ENCODE assay signal across 1 cellular context in the genomic region with DNA sequence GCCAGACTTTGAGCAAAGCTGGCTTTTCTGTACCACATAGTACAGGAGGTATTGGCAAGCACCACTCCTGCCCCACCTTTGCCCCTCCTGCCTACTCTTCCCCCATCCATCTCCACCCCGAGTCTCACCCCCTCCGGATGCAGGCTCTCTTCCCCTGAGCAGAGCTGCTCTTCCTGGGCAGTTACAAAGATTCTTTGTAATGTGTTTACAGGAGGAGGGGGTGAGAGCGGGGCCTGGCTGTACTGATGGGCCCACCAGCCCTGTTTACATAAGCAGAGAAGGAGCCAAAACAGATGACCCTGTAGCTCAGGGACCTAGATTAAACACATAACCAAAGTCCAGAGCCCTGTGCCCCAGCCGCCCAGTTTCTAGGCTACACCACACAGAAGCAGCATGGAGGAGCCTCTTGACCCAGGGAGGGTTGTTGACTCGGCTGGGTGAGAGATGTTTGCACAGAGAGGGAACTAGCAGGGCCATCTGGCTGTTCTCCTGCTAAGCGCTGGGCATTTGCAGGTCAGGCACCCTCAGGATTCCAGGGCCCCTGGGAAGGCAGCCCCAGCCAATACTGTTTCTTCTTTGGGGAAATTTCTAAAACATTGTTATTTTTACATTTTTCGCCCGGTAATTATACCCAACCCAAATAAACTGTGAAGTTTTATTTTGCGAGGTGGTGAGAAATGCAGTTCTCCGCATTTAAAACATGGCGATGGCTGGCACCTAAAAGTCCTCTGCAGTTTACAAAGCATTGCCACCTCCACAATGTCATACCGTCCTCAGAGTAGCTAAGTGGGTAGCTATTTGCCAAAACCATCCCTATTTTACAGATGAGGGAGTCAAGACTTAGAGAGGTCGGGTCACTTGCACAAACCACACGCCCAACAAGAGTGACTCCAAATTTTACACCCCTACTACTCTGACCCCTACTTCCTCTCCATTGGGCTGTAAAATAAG.
A peak's percentile ranks its signal among the peaks of the same experiment; 100 is the strongest.
TF ChIP-seq lines count a peak whose summit lies in the region.

No MANE protein-coding gene starts in this region.

TF ChIP-seq in HepG2, 621 proteins besides CTCF, POLR2A, EP300 and RAD21 (continues in another document):
- 0 out of 2 replicates have a peak, but pooled peaks have one; percentile 33 for TF ChIP-seq ZNF205 (CRISPR knock-in tag; IDR thresholded peaks at IDR 0.05)
- TF ChIP-seq, protein P1, sequence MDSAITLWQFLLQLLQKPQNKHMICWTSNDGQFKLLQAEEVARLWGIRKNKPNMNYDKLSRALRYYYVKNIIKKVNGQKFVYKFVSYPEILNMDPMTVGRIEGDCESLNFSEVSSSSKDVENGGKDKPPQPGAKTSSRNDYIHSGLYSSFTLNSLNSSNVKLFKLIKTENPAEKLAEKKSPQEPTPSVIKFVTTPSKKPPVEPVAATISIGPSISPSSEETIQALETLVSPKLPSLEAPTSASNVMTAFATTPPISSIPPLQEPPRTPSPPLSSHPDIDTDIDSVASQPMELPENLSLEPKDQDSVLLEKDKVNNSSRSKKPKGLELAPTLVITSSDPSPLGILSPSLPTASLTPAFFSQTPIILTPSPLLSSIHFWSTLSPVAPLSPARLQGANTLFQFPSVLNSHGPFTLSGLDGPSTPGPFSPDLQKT (CRISPR knock-in tag; IDR thresholded peaks at IDR 0.05; ENCODE audit: borderline replicate concordance) = no peak
- 0 out of 2 replicates have a peak, but pooled peaks have one; percentile 41 for TF ChIP-seq ATF1 (CRISPR knock-in tag; IDR thresholded peaks at IDR 0.05)
- TF ChIP-seq, protein P2, sequence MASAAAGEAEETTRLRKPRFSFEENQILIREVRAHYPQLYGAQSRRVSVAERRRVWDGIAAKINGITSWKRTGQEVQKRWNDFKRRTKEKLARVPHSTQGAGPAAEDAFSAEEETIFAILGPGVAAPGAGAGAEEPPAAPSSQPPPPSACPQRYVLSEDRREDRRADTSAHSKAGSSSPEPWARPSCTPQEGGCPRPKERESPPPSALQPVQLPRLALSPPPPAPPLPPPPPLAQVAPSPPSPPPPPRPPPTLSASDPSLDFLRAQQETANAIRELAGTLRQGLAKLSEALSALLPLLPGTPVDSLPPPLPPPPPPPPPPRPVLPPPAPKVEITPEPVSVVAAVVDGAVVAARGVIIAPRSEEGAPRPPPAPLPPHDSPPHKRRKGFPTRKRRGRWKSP (CRISPR knock-in tag; IDR thresholded peaks at IDR 0.05) = peak; percentile 77; the same call in 1 of the 2 replicates
- TF ChIP-seq ZNF816 (CRISPR knock-in tag; IDR thresholded peaks at IDR 0.05; ENCODE audit: borderline replicate concordance) = peak; percentile 81; the same call in 1 of the 2 replicates
- no peak for TF ChIP-seq TGIF2 (CRISPR knock-in tag; IDR thresholded peaks at IDR 0.05)
- TF ChIP-seq, protein P3, sequence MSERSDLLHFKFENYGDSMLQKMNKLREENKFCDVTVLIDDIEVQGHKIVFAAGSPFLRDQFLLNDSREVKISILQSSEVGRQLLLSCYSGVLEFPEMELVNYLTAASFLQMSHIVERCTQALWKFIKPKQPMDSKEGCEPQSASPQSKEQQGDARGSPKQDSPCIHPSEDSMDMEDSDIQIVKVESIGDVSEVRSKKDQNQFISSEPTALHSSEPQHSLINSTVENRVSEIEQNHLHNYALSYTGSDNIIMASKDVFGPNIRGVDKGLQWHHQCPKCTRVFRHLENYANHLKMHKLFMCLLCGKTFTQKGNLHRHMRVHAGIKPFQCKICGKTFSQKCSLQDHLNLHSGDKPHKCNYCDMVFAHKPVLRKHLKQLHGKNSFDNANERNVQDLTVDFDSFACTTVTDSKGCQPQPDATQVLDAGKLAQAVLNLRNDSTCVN (CRISPR knock-in tag; IDR thresholded peaks at IDR 0.05; ENCODE audit: borderline replicate concordance) = peak; percentile 79; the same call in 1 of the 2 replicates
- no peak; the same call in 1 of the 2 replicates for TF ChIP-seq NFKB2 (CRISPR knock-in tag; IDR thresholded peaks at IDR 0.05; ENCODE audit: borderline replicate concordance)
- peak; percentile 91; the same call in 1 of the 2 replicates for TF ChIP-seq HMG20A (CRISPR knock-in tag; IDR thresholded peaks at IDR 0.05; ENCODE audit: borderline replicate concordance)
- TF ChIP-seq ZNF777 (CRISPR knock-in tag; IDR thresholded peaks at IDR 0.05) = no peak
- peak in 1 of 2 experiments; percentile 94; a peak in 2 of 4 replicates for TF ChIP-seq KLF16 (CRISPR knock-in tag; IDR thresholded peaks at IDR 0.05)
- TF ChIP-seq, protein P4, sequence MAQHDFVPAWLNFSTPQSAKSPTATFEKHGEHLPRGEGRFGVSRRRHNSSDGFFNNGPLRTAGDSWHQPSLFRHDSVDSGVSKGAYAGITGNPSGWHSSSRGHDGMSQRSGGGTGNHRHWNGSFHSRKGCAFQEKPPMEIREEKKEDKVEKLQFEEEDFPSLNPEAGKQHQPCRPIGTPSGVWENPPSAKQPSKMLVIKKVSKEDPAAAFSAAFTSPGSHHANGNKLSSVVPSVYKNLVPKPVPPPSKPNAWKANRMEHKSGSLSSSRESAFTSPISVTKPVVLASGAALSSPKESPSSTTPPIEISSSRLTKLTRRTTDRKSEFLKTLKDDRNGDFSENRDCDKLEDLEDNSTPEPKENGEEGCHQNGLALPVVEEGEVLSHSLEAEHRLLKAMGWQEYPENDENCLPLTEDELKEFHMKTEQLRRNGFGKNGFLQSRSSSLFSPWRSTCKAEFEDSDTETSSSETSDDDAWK (CRISPR knock-in tag; IDR thresholded peaks at IDR 0.05) = no peak
- TF ChIP-seq GTF3A (CRISPR knock-in tag; conservative IDR thresholded peaks at IDR 0.05) = 0 out of 2 replicates have a peak, but pooled peaks have one; percentile 96
- TF ChIP-seq, protein P5, sequence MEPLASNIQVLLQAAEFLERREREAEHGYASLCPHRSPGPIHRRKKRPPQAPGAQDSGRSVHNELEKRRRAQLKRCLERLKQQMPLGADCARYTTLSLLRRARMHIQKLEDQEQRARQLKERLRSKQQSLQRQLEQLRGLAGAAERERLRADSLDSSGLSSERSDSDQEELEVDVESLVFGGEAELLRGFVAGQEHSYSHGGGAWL (CRISPR knock-in tag; IDR thresholded peaks at IDR 0.05) = peak; percentile 29; the same call in 1 of the 2 replicates
- peak; percentile 72 for TF ChIP-seq U2AF1 (optimal IDR thresholded peaks at IDR 0.05; ENCODE audit: low read depth, low read length)
- TF ChIP-seq ZNF12 (CRISPR knock-in tag; IDR thresholded peaks at IDR 0.05) = 0 out of 2 replicates have a peak, but pooled peaks have one; percentile 5
- TF ChIP-seq, protein P6, sequence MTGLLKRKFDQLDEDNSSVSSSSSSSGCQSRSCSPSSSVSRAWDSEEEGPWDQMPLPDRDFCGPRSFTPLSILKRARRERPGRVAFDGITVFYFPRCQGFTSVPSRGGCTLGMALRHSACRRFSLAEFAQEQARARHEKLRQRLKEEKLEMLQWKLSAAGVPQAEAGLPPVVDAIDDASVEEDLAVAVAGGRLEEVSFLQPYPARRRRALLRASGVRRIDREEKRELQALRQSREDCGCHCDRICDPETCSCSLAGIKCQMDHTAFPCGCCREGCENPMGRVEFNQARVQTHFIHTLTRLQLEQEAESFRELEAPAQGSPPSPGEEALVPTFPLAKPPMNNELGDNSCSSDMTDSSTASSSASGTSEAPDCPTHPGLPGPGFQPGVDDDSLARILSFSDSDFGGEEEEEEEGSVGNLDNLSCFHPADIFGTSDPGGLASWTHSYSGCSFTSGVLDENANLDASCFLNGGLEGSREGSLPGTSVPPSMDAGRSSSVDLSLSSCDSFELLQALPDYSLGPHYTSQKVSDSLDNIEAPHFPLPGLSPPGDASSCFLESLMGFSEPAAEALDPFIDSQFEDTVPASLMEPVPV (CRISPR knock-in tag; IDR thresholded peaks at IDR 0.05) = peak; percentile 87
- TF ChIP-seq AGO1 (IDR thresholded peaks at IDR 0.05; ENCODE audit: low read depth, low read length, poor library complexity, severe bottlenecking) = no peak
- TF ChIP-seq HCFC1 (IDR thresholded peaks at IDR 0.05; ENCODE audit: low read depth, low read length) = no peak
- TF ChIP-seq ZNF143 (CRISPR knock-in tag; IDR thresholded peaks at IDR 0.05) = peak; percentile 46; the same call in 1 of the 2 replicates
- 0 out of 2 replicates have a peak, but pooled peaks have one; percentile 66 for TF ChIP-seq NPAS2 (CRISPR knock-in tag; IDR thresholded peaks at IDR 0.05; ENCODE audit: borderline replicate concordance)
- no peak for TF ChIP-seq NFE2L2 (IDR thresholded peaks at IDR 0.05; ENCODE audit: low read length)
- peak; percentile 56; the same call in 1 of the 2 replicates for TF ChIP-seq ZZZ3 (CRISPR knock-in tag; IDR thresholded peaks at IDR 0.05; ENCODE audit: borderline replicate concordance)
- TF ChIP-seq, protein P7, sequence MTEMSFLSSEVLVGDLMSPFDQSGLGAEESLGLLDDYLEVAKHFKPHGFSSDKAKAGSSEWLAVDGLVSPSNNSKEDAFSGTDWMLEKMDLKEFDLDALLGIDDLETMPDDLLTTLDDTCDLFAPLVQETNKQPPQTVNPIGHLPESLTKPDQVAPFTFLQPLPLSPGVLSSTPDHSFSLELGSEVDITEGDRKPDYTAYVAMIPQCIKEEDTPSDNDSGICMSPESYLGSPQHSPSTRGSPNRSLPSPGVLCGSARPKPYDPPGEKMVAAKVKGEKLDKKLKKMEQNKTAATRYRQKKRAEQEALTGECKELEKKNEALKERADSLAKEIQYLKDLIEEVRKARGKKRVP (CRISPR knock-in tag; IDR thresholded peaks at IDR 0.05) = peak in 1 of 2 experiments; percentile 76; a peak in 2 of 4 replicates
- TF ChIP-seq, protein P8, sequence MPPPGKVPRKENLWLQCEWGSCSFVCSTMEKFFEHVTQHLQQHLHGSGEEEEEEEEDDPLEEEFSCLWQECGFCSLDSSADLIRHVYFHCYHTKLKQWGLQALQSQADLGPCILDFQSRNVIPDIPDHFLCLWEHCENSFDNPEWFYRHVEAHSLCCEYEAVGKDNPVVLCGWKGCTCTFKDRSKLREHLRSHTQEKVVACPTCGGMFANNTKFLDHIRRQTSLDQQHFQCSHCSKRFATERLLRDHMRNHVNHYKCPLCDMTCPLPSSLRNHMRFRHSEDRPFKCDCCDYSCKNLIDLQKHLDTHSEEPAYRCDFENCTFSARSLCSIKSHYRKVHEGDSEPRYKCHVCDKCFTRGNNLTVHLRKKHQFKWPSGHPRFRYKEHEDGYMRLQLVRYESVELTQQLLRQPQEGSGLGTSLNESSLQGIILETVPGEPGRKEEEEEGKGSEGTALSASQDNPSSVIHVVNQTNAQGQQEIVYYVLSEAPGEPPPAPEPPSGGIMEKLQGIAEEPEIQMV (CRISPR knock-in tag; IDR thresholded peaks at IDR 0.05; ENCODE audit: low read depth) = peak; percentile 78
- peak; percentile 96; the same call in 1 of the 2 replicates for TF ChIP-seq NCOR1 (IDR thresholded peaks at IDR 0.05; ENCODE audit: borderline replicate concordance, low read length)
- TF ChIP-seq ZSCAN29 (CRISPR knock-in tag; conservative IDR thresholded peaks at IDR 0.05) = peak; percentile 98
- no peak for TF ChIP-seq CHCHD3 (CRISPR knock-in tag; IDR thresholded peaks at IDR 0.05)
- peak; percentile 26; the same call in 1 of the 2 replicates for TF ChIP-seq HOXD1 (CRISPR knock-in tag; IDR thresholded peaks at IDR 0.05)
- TF ChIP-seq, protein P9, sequence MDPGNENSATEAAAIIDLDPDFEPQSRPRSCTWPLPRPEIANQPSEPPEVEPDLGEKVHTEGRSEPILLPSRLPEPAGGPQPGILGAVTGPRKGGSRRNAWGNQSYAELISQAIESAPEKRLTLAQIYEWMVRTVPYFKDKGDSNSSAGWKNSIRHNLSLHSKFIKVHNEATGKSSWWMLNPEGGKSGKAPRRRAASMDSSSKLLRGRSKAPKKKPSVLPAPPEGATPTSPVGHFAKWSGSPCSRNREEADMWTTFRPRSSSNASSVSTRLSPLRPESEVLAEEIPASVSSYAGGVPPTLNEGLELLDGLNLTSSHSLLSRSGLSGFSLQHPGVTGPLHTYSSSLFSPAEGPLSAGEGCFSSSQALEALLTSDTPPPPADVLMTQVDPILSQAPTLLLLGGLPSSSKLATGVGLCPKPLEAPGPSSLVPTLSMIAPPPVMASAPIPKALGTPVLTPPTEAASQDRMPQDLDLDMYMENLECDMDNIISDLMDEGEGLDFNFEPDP (CRISPR knock-in tag; conservative IDR thresholded peaks at IDR 0.05) = no peak
- TF ChIP-seq MAZ (IDR thresholded peaks at IDR 0.05; ENCODE audit: borderline replicate concordance, low read depth, low read length) = peak; percentile 99
- peak; percentile 97 for TF ChIP-seq MAZ (CRISPR knock-in tag; IDR thresholded peaks at IDR 0.05; ENCODE audit: low read depth)
- TF ChIP-seq, protein P10, sequence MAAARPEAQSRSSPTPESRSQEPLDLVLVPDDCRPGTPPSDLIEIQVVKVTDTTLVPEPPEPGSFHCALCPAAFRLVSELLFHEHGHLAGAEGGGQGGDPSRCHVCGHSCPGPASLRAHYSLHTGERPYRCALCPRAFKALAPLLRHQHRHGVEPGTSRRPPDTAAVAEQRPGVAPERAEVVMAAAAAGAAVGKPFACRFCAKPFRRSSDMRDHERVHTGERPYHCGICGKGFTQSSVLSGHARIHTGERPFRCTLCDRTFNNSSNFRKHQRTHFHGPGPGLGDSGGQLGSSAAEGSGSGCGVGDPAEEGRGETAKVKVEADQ (CRISPR knock-in tag; IDR thresholded peaks at IDR 0.05; ENCODE audit: borderline replicate concordance) = no peak; the same call in 1 of the 2 replicates
- no peak for TF ChIP-seq ZNF619 (CRISPR knock-in tag; IDR thresholded peaks at IDR 0.05)
- peak; percentile 82; the same call in 1 of the 2 replicates for TF ChIP-seq ZNF557 (CRISPR knock-in tag; IDR thresholded peaks at IDR 0.05)
- peak; percentile 94 for TF ChIP-seq NFIC (IDR thresholded peaks at IDR 0.05; ENCODE audit: low read length)
- TF ChIP-seq ZFP82 (CRISPR knock-in tag; IDR thresholded peaks at IDR 0.05; ENCODE audit: borderline replicate concordance) = 0 out of 2 replicates have a peak, but pooled peaks have one; percentile 56
- TF ChIP-seq, protein P11, sequence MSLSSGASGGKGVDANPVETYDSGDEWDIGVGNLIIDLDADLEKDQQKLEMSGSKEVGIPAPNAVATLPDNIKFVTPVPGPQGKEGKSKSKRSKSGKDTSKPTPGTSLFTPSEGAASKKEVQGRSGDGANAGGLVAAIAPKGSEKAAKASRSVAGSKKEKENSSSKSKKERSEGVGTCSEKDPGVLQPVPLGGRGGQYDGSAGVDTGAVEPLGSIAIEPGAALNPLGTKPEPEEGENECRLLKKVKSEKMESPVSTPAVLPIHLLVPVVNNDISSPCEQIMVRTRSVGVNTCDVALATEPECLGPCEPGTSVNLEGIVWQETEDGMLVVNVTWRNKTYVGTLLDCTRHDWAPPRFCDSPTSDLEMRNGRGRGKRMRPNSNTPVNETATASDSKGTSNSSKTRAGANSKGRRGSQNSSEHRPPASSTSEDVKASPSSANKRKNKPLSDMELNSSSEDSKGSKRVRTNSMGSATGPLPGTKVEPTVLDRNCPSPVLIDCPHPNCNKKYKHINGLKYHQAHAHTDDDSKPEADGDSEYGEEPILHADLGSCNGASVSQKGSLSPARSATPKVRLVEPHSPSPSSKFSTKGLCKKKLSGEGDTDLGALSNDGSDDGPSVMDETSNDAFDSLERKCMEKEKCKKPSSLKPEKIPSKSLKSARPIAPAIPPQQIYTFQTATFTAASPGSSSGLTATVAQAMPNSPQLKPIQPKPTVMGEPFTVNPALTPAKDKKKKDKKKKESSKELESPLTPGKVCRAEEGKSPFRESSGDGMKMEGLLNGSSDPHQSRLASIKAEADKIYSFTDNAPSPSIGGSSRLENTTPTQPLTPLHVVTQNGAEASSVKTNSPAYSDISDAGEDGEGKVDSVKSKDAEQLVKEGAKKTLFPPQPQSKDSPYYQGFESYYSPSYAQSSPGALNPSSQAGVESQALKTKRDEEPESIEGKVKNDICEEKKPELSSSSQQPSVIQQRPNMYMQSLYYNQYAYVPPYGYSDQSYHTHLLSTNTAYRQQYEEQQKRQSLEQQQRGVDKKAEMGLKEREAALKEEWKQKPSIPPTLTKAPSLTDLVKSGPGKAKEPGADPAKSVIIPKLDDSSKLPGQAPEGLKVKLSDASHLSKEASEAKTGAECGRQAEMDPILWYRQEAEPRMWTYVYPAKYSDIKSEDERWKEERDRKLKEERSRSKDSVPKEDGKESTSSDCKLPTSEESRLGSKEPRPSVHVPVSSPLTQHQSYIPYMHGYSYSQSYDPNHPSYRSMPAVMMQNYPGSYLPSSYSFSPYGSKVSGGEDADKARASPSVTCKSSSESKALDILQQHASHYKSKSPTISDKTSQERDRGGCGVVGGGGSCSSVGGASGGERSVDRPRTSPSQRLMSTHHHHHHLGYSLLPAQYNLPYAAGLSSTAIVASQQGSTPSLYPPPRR (CRISPR knock-in tag; IDR thresholded peaks at IDR 0.05; ENCODE audit: borderline replicate concordance) = peak; percentile 97
